8 cellular contexts compared by ENCODE assay signal in genomic region chr18:36129300-36130038, GRCh38. TPM values are rescaled to one million over a fixed set of nuclear protein-coding genes. Genes with fewer than 3 reads are reported as not detected.
A peak's percentile ranks its signal among the peaks of the same experiment; 100 is the strongest.
DNase-seq lines count a peak whose midpoint lies in the region; ATAC-seq and TF ChIP-seq lines count a peak whose summit lies in the region.

A gene with protein sequence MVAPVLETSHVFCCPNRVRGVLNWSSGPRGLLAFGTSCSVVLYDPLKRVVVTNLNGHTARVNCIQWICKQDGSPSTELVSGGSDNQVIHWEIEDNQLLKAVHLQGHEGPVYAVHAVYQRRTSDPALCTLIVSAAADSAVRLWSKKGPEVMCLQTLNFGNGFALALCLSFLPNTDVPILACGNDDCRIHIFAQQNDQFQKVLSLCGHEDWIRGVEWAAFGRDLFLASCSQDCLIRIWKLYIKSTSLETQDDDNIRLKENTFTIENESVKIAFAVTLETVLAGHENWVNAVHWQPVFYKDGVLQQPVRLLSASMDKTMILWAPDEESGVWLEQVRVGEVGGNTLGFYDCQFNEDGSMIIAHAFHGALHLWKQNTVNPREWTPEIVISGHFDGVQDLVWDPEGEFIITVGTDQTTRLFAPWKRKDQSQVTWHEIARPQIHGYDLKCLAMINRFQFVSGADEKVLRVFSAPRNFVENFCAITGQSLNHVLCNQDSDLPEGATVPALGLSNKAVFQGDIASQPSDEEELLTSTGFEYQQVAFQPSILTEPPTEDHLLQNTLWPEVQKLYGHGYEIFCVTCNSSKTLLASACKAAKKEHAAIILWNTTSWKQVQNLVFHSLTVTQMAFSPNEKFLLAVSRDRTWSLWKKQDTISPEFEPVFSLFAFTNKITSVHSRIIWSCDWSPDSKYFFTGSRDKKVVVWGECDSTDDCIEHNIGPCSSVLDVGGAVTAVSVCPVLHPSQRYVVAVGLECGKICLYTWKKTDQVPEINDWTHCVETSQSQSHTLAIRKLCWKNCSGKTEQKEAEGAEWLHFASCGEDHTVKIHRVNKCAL (plus strand): TSS chr18:36129899. CDS start chr18:36129934, 35 bp downstream.
TSS of gene SLC39A6 (minus strand) at chr18:36129340. CDS start at chr18:36127007, 2,333 bp downstream.

- no peaks in the 10 kb centered on the region for H3K9me3 ChIP-seq in colonic mucosa

- H3K36me3 ChIP-seq in colonic mucosa: no peaks in the 10 kb centered on the region

- peak within 1 kb of the TSS; percentile 93 to 96 for H3K9ac ChIP-seq in colonic mucosa (ENCODE audit: low read depth in 2 of 2, low read length in 2 of 2)

- peaks cover 3% of the 10 kb centered on the region for H3K9me3 Mint-ChIP-seq in activated CD4-positive, alpha-beta T cell treated with anti-CD3 and anti-CD28 coated beads, Interleukin-2, amount 10 ng/mL, durations not matched to agents 24 days and 14 days

- peaks cover 54% of the 10 kb centered on the region for H3K36me3 Mint-ChIP-seq in activated CD4-positive, alpha-beta T cell treated with anti-CD3 and anti-CD28 coated beads, Interleukin-2, amount 10 ng/mL, durations not matched to agents 24 days and 14 days (ENCODE audit: low read depth)

- H3K27me3 ChIP-seq in colonic mucosa: no peaks in the 10 kb centered on the region
- no peaks in the 10 kb centered on the region for H3K27me3 ChIP-seq in layer of hippocampus (ENCODE audit: control insufficient read depth, insufficient read depth, low read length)

- peaks cover 50% of the 10 kb centered on the region for H3K4me1 Mint-ChIP-seq in activated CD4-positive, alpha-beta T cell treated with anti-CD3 and anti-CD28 coated beads, Interleukin-2, amount 10 ng/mL, durations not matched to agents 24 days and 14 days

- peak within 1 kb of the TSS; percentile 94 for H3K4me3 Mint-ChIP-seq in activated CD4-positive, alpha-beta T cell treated with anti-CD3 and anti-CD28 coated beads, Interleukin-2, amount 10 ng/mL, durations not matched to agents 24 days and 14 days

- DNase-seq in C1 segment of cervical spinal cord (lab: John Stamatoyannopoulos, UW) (peak; percentile 27 to 94 (median 92)), NCI-H526 treated with DMSO at 0.1 percent for 48 hours (lab: John Stamatoyannopoulos, UW) (peak; percentile 82), colonic mucosa (peak; percentile 97)
- DNase-seq in activated CD4-positive, alpha-beta T cell treated with anti-CD3 and anti-CD28 coated beads, Interleukin-2, amount 10 ng/mL, durations not matched to agents 24 days and 14 days: peak; percentile 99
- DNase-seq in stimulated activated CD4-positive, alpha-beta T cell treated with anti-CD3 and anti-CD28 coated beads, Interleukin-1b, Interleukin-23, amount 100 ng/mL, for 24 hours (ENCODE audit: low read depth in 4 of 4, low spot score in 1 of 4): peak; percentile 88 to 93 (median 92)

- H3K4me3 ChIP-seq in colonic mucosa: peak within 1 kb of the TSS; percentile 91

- ATAC-seq in GM19351 (IDR thresholded peaks at IDR 0.05; ENCODE audit: unreplicated experiment): peak; percentile 89
- peak; percentile 86 for ATAC-seq in HG03520 (IDR thresholded peaks at IDR 0.05; ENCODE audit: unreplicated experiment)

- peaks cover 7% of the 10 kb centered on the region for H3K4me1 ChIP-seq in colonic mucosa

- no peak for TF ChIP-seq CTCF in colonic mucosa (IDR thresholded peaks at IDR 0.05)

- peak within 1 kb of the TSS; percentile 96 for H3K27ac Mint-ChIP-seq in activated CD4-positive, alpha-beta T cell treated with anti-CD3 and anti-CD28 coated beads, Interleukin-2, amount 10 ng/mL, durations not matched to agents 24 days and 14 days

- intact Hi-C loops in activated CD4-positive, alpha-beta T cell treated with anti-CD3 and anti-CD28 coated beads, Interleukin-2, amount 10 ng/mL, durations not matched to agents 24 days and 14 days (cut with micrococcal nuclease): loop anchor here (1.0 to 2.0 kb wide), 5 partner anchors 13 to 699 kb away; partner anchors contain the start of genes MOCOS, RMP24 and RPRD1A
- intact Hi-C loops in colonic mucosa (cut with DNase I): loop anchor here (5.0 kb wide), 1 partner anchor 53 kb away; no protein-coding TSS in a partner anchor

- H3K27ac ChIP-seq in colonic mucosa (peak within 1 kb of the TSS; percentile 96), layer of hippocampus (ENCODE audit: low read depth, low read length) (peak within 1 kb of the TSS; percentile 99)

- H3K27me3 Mint-ChIP-seq in activated CD4-positive, alpha-beta T cell treated with anti-CD3 and anti-CD28 coated beads, Interleukin-2, amount 10 ng/mL, durations not matched to agents 24 days and 14 days: no peaks in the 10 kb centered on the region

RNA-seq across cellular contexts. Expression of the first gene that starts in this region (rescaled TPM):
- 104 and 111 TPM in 2 replicates for total RNA-seq in activated CD4-positive, alpha-beta T cell treated with anti-CD3 and anti-CD28 coated beads, Interleukin-2, amount 10 ng/mL, durations not matched to agents 24 days and 14 days
- 10 to 100 TPM; 48.3 to 51.6 TPM for total RNA-seq in colonic mucosa

RNA-seq across cellular contexts. Expression of gene SLC39A6, which starts in this region (rescaled TPM):
- total RNA-seq in activated CD4-positive, alpha-beta T cell treated with anti-CD3 and anti-CD28 coated beads, Interleukin-2, amount 10 ng/mL, durations not matched to agents 24 days and 14 days: 51.2 and 51.5 TPM in 2 replicates
- 10 to 100 TPM in 1 of 2 donors, 1 to 10 TPM in 1; 9.9 to 15.3 TPM for total RNA-seq in colonic mucosa

Comparison
In these comparisons a context has a peak if more than half of its experiments do, and no peak if none do; other contexts are left out.
1. Peak in every context shown above with its lines: DNase-seq, ATAC-seq, H3K4me3 ChIP-seq and H3K27ac ChIP-seq.